ENCODE assay signal across 9 cellular contexts in genomic region chr6:36544228-36544627, GRCh38. TPM values are rescaled to one million over a fixed set of nuclear protein-coding genes. Genes with fewer than 3 reads are reported as not detected.
A peak's percentile ranks its signal among the peaks of the same experiment; 100 is the strongest.
DNase-seq lines count a peak whose midpoint lies in the region; ATAC-seq, FAIRE-seq and TF ChIP-seq lines count a peak whose summit lies in the region.
"Had no signal": no experiment of that assay in that cellular context is flagged by ENCODE, and none has a peak within 500 bp of the region (broad histone marks: within the 10 kb centered on the region; RNA-seq: fewer than 3 reads in every experiment).

No MANE protein-coding gene starts in this region.

- no peak for TF ChIP-seq CTCF in GM13976 (IDR thresholded peaks at IDR 0.05; ENCODE audit: borderline replicate concordance, control extremely low read depth, extremely low read depth, insufficient read depth, missing control alignments)

- H3K27ac Mint-ChIP-seq in T-cell: peak overlapping the region; percentile 97 to 99

- DNase-seq in GM13976 (ENCODE audit: low spot score) (peak; percentile 44), T-cell (peak; percentile 14 to 82 (median 66)), frontal cortex (ENCODE audit: low spot score in 2 of 2) (no peak), NCI-H526 (lab: John Stamatoyannopoulos, UW) (no peak), kidney glomerular epithelial cell (lab: John Stamatoyannopoulos, UW) (no peak), epidermal melanocyte (ENCODE audit: insufficient read length, low spot score) (no peak)
- DNase-seq in effector CD4-positive, alpha-beta T cell: peak; percentile 66
- peak in 2 of 3 donors; percentile 9 to 21 for DNase-seq in stimulated activated CD4-positive, alpha-beta T cell treated with anti-CD3 and anti-CD28 coated beads, TNF-alpha, amount 100 ng/mL, for 1 hour (ENCODE audit: low read depth in 3 of 3, low spot score in 1 of 3)

- H3K27me3 Mint-ChIP-seq in T-cell: no peaks in the 10 kb centered on the region

- peak; percentile 36 to 46 (median 42) for ATAC-seq in T-cell (replicated peaks in 1 of 4)
- ATAC-seq: mucosa of descending colon had no signal

- in situ Hi-C loops in GM13976 (cut with MboI; ENCODE audit: low sequenced_read_pairs, unreplicated experiment): no loop called here

- CTCF ChIA-PET in T-cell (lab: Charles Lee): interaction anchor here (0.6 to 1.1 kb wide), 4 partner anchors 15 to 71 kb away, joined by 3 to 4 read pairs (median 3); no protein-coding TSS in a partner anchor

- peak overlapping the region; percentile 99 to 100 (median 100) for H3K4me3 Mint-ChIP-seq in T-cell

- peaks cover 60 to 80% (median 71%) of the 10 kb centered on the region in 3 donors for H3K4me1 Mint-ChIP-seq in T-cell

- POLR2A ChIA-PET in T-cell (lab: Charles Lee): interaction anchor here (0.6 to 1.6 kb wide), 13 partner anchors 11 to 99 kb away, joined by 3 to 13 read pairs (median 3); partner anchors contain the start of gene SRSF3 (in 1 of the 2)

- no peak for FAIRE-seq in frontal cortex (lab: Jason Lieb, UNC)

- H3K36me3 Mint-ChIP-seq in T-cell: peaks cover 26% of the 10 kb centered on the region

- H3K9me3 Mint-ChIP-seq in T-cell: no peaks in the 10 kb centered on the region

RNA-seq across cellular contexts. Expression of gene STK38, which starts 3.1 kb away (rescaled TPM):
- total RNA-seq in T-cell (100 to 1,000 TPM in 4 of 5 donors, 10 to 100 TPM in 1; 90.3 to 164 (median 152) TPM), frontal cortex (9.8 TPM)

RNA-seq across cellular contexts. Expression of gene SRSF3, which starts 49.9 kb away (rescaled TPM):
- total RNA-seq in T-cell (100 to 1,000 TPM; 322 to 546 (median 332) TPM), frontal cortex (217 TPM)

Comparison
In these comparisons a context has a peak if more than half of its experiments do, and no peak if none do; other contexts are left out.
1. DNase-seq: peak in GM13976 (single experiment), T-cell (34 of 34), effector CD4-positive, alpha-beta T cell (single experiment) and stimulated activated CD4-positive, alpha-beta T cell treated with anti-CD3 and anti-CD28 coated beads, TNF-alpha, amount 100 ng/mL, for 1 hour (2 of 3); none in frontal cortex (0 of 2), NCI-H526 (0 of 2), kidney glomerular epithelial cell (single experiment) and epidermal melanocyte (single experiment).